ENCODE assay signal across 27 cellular contexts in the genomic region with DNA sequence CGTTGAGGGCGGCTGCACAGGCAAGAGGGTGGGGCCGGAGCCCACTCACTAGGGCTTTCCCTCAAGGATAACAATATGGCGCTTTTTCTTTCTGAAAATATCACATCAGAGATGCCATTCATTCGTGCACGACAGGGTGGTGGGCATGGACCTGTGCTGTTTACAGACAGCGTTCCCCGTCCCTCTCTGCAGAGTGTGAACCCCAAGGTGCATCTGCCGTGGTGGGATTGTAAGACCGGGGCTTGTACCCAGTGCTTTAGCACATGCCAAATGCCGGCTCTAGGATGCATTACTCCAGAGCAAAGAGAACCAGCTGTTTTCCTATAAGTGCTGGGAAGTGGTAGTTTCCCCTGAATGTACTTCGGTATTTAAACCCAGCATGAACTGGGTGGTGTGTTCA. TPM values are rescaled to one million over a fixed set of nuclear protein-coding genes. Genes with fewer than 3 reads are reported as not detected.
"Had no signal": no experiment of that assay in that cellular context is flagged by ENCODE, and none has a peak within 500 bp of the region (broad histone marks: within the 10 kb centered on the region; RNA-seq: fewer than 3 reads in every experiment).

No MANE protein-coding gene starts in this region.

- H3K4me1 ChIP-seq: esophagus squamous epithelium, left lung, neural progenitor cell, prostate gland, upper lobe of left lung had no signal

- H3K27ac ChIP-seq: colonic mucosa, esophagus squamous epithelium, left lung, neural progenitor cell, prostate gland, right atrium auricular region, suprapubic skin, tibial artery, upper lobe of left lung had no signal

- H3K9me3 ChIP-seq: colonic mucosa, esophagus squamous epithelium, left lung, prostate gland, right atrium auricular region, suprapubic skin, tibial artery, upper lobe of left lung had no signal

- H3K36me3 ChIP-seq: colonic mucosa, esophagus squamous epithelium, left lung, neural progenitor cell, prostate gland, right atrium auricular region, suprapubic skin, tibial artery had no signal

- H3K4me3 ChIP-seq: colonic mucosa, esophagus squamous epithelium, left lung, neural progenitor cell, prostate gland, right atrium auricular region, smooth muscle cell, suprapubic skin, tibial artery, upper lobe of left lung had no signal

- H3K4me2 ChIP-seq: neural progenitor cell, smooth muscle cell had no signal

- ATAC-seq: left cardiac atrium; left lung; naive thymus-derived CD4-positive, alpha-beta T cell; stimulated activated naive CD8-positive, alpha-beta T cell treated with anti-CD3 and anti-CD28 coated beads, Interleukin-15, amount 100 ng/mL, for 72 hours had no signal

- DNase-seq: caudate nucleus; cerebellar nuclear complex; colonic mucosa; dermis blood vessel endothelial cell; effector memory CD4-positive, alpha-beta T cell; erythroblast; esophagus squamous epithelium; kidney; left cardiac atrium; left lung; mesenchymal stem cell; midbrain; naive thymus-derived CD4-positive, alpha-beta T cell; stimulated activated CD4-positive, alpha-beta T cell treated with anti-CD3 and anti-CD28 coated beads, Interleukin-12 subunit alpha, Interleukin-12 subunit beta, amount 100 ng/mL, for 4 hours; stimulated activated CD4-positive, alpha-beta T cell treated with anti-CD3 and anti-CD28 coated beads, Interleukin-1b, Interleukin-23, amount 100 ng/mL, for 48 hours; stimulated activated CD4-positive, alpha-beta T cell treated with anti-CD3 and anti-CD28 coated beads, Interleukin-4, amount 100 ng/mL, for 1 hour; stimulated activated CD8-positive, alpha-beta memory T cell treated with anti-CD3 and anti-CD28 coated beads, Interleukin-4, amount 100 ng/mL, for 48 hours; stimulated activated naive CD4-positive, alpha-beta T cell; stimulated activated naive CD8-positive, alpha-beta T cell treated with anti-CD3 and anti-CD28 coated beads, Interleukin-15, amount 100 ng/mL, for 72 hours; upper lobe of left lung had no signal

- H3K27me3 ChIP-seq: colonic mucosa, left lung, neural progenitor cell, right atrium auricular region, suprapubic skin, tibial artery, upper lobe of left lung had no signal

- H3K9ac ChIP-seq: neural progenitor cell had no signal

RNA-seq across cellular contexts. Expression of gene CHDH, which starts 37.0 kb away (rescaled TPM):
- polyA plus RNA-seq: naive thymus-derived CD4-positive, alpha-beta T cell had no signal

RNA-seq across cellular contexts. Expression of gene IL17RB, which starts 37.1 kb away (rescaled TPM):
- total RNA-seq: dermis blood vessel endothelial cell, lung microvascular endothelial cell, smooth muscle cell had no signal
